10 cellular contexts compared by ENCODE assay signal in genomic region chr12:71865166-71865713, GRCh38.
DNase-seq lines count a peak whose midpoint lies in the region; ATAC-seq and TF ChIP-seq lines count a peak whose summit lies in the region.
"Had no signal": no experiment of that assay in that cellular context is flagged by ENCODE, and none has a peak within 500 bp of the region (broad histone marks: within the 10 kb centered on the region; RNA-seq: fewer than 3 reads in every experiment).

No MANE protein-coding gene starts in this region.

- peaks cover 5% of the 10 kb centered on the region; the same call in 1 of the 2 replicates for H3K36me3 ChIP-seq in RWPE2 (ENCODE audit: low read depth)

- H3K27me3 Mint-ChIP-seq in activated T-cell treated with anti-CD3 and anti-CD28 coated beads, Interleukin-2, amount 50 U/mL, for 24 hours: no peaks in the 10 kb centered on the region

- peaks cover 29% of the 10 kb centered on the region for H3K9me3 Mint-ChIP-seq in activated T-cell treated with anti-CD3 and anti-CD28 coated beads, Interleukin-2, amount 50 U/mL, for 24 hours

- H3K4me3 ChIP-seq in RWPE2 (ENCODE audit: severe bottlenecking) (no peak overlapping the region), fibroblast of mammary gland (ENCODE audit: control insufficient read depth, low read depth, low read length) (no peak overlapping the region)

- TF ChIP-seq CTCF in RWPE2 (IDR thresholded peaks at IDR 0.05; ENCODE audit: poor library complexity, severe bottlenecking): no peak
- no peak for TF ChIP-seq CTCF in fibroblast of mammary gland (conservative IDR thresholded peaks at IDR 0.05; ENCODE audit: control insufficient read depth, insufficient read depth, low read depth, low read length)

- DNase-seq in activated T-cell treated with anti-CD3 and anti-CD28 coated beads, Interleukin-2, amount 50 U/mL, for 24 hours: no peak
- no peak for DNase-seq in activated T-cell treated with anti-CD3 and anti-CD28 coated beads for 4 hours
- no peak for DNase-seq in RWPE2 (ENCODE audit: low spot score)
- DNase-seq in fibroblast of mammary gland (ENCODE audit: low read depth): peak; percentile 95
- DNase-seq in stimulated activated CD8-positive, alpha-beta memory T cell treated with anti-CD3 and anti-CD28 coated beads, Interleukin-4, amount 100 ng/mL, for 48 hours: peak; percentile 29
- DNase-seq in activated CD4-positive, alpha-beta T cell treated with anti-CD3 and anti-CD28 coated beads for 4 hours: no peak
- DNase-seq: NCI-H2107 had no signal

- H3K9me3 ChIP-seq in RWPE2 (ENCODE audit: severe bottlenecking): peaks cover 11% of the 10 kb centered on the region

- no peak overlapping the region for H3K4me3 Mint-ChIP-seq in activated T-cell treated with anti-CD3 and anti-CD28 coated beads, Interleukin-2, amount 50 U/mL, for 24 hours

- peak overlapping the region; percentile 69 for H3K27ac Mint-ChIP-seq in activated T-cell treated with anti-CD3 and anti-CD28 coated beads, Interleukin-2, amount 50 U/mL, for 24 hours

- peaks cover 69% of the 10 kb centered on the region for H3K4me1 Mint-ChIP-seq in activated T-cell treated with anti-CD3 and anti-CD28 coated beads, Interleukin-2, amount 50 U/mL, for 24 hours (ENCODE audit: low read depth)

- peaks cover 55% of the 10 kb centered on the region for H3K36me3 Mint-ChIP-seq in activated T-cell treated with anti-CD3 and anti-CD28 coated beads, Interleukin-2, amount 50 U/mL, for 24 hours (ENCODE audit: low read depth)

- H3K4me1 ChIP-seq in RWPE2 (ENCODE audit: insufficient read depth, poor library complexity, severe bottlenecking): no peaks in the 10 kb centered on the region

- peak; percentile 81 for ATAC-seq in RWPE2 (ENCODE audit: low read depth)
- no peak for ATAC-seq in HG03520 (IDR thresholded peaks at IDR 0.05; ENCODE audit: unreplicated experiment)
- no peak for ATAC-seq in HG03135 (IDR thresholded peaks at IDR 0.05; ENCODE audit: unreplicated experiment)

- no peaks in the 10 kb centered on the region for H3K27me3 ChIP-seq in RWPE2 (ENCODE audit: insufficient read depth, poor library complexity, severe bottlenecking)

- no peak overlapping the region for H3K27ac ChIP-seq in RWPE2 (ENCODE audit: poor library complexity, severe bottlenecking)
- H3K27ac ChIP-seq: VCaP had no signal

Comparison
In these comparisons a context has a peak if more than half of its experiments do, and no peak if none do; other contexts are left out.
1. DNase-seq: peak in fibroblast of mammary gland (single experiment) and stimulated activated CD8-positive, alpha-beta memory T cell treated with anti-CD3 and anti-CD28 coated beads, Interleukin-4, amount 100 ng/mL, for 48 hours (single experiment); none in activated T-cell treated with anti-CD3 and anti-CD28 coated beads, Interleukin-2, amount 50 U/mL, for 24 hours (single experiment), activated T-cell treated with anti-CD3 and anti-CD28 coated beads for 4 hours (single experiment), RWPE2 (single experiment) and activated CD4-positive, alpha-beta T cell treated with anti-CD3 and anti-CD28 coated beads for 4 hours (0 of 2).